In genomic region chr6:144341831-144342527, GRCh38 we compare ENCODE assay signal across 11 cellular contexts. TPM values are rescaled to one million over a fixed set of nuclear protein-coding genes. Genes with fewer than 3 reads are reported as not detected.
DNase-seq lines count a peak whose midpoint lies in the region; ATAC-seq lines count a peak whose summit lies in the region.
"Had no signal": no experiment of that assay in that cellular context is flagged by ENCODE, and none has a peak within 500 bp of the region (broad histone marks: within the 10 kb centered on the region; RNA-seq: fewer than 3 reads in every experiment).

No MANE protein-coding gene starts in this region.

- POLR2A ChIA-PET in naive thymus-derived CD4-positive, alpha-beta T cell (lab: Charles Lee), result interaction anchor here (0.7 to 1.4 kb wide), 5 partner anchors 8 to 277 kb away, joined by 3 to 5 read pairs (median 4); no protein-coding TSS in a partner anchor

- peaks cover 0 to 1% (median 0%) of the 10 kb centered on the region in 11 donors for H3K9me3 Mint-ChIP-seq in naive thymus-derived CD4-positive, alpha-beta T cell
- H3K9me3 Mint-ChIP-seq: nephron progenitor cell had no signal

- DNase-seq in T-helper 17 cell, result no peak
- no peak for DNase-seq in naive thymus-derived CD4-positive, alpha-beta T cell
- DNase-seq in anterior cingulate cortex (lab: John Stamatoyannopoulos, UW), result no peak
- no peak for DNase-seq in NCI-H2171 (lab: John Stamatoyannopoulos, UW)
- no peak for DNase-seq in activated naive CD4-positive, alpha-beta T cell treated with Interleukin-2 at 50 U/mL for 16 hours
- DNase-seq: activated CD4-positive, alpha-beta T cell treated with anti-CD3 and anti-CD28 coated beads, Interleukin-2, amount 50 U/mL, for 1 hour; EL; nephron progenitor cell had no signal

- CTCF ChIA-PET in naive thymus-derived CD4-positive, alpha-beta T cell (lab: Charles Lee), result interaction anchor here (0.6 to 1.0 kb wide), 3 partner anchors 56 to 253 kb away, joined by 3 to 4 read pairs (median 3); no protein-coding TSS in a partner anchor

- H3K27me3 Mint-ChIP-seq in T-helper 17 cell, result no peaks in the 10 kb centered on the region
- no peaks in the 10 kb centered on the region for H3K27me3 Mint-ChIP-seq in naive thymus-derived CD4-positive, alpha-beta T cell

- ATAC-seq in GM18498 (IDR thresholded peaks at IDR 0.05; ENCODE audit: unreplicated experiment) (peak; percentile 49), HG02678 (IDR thresholded peaks at IDR 0.05; ENCODE audit: unreplicated experiment) (peak; percentile 49), T-helper 17 cell (no peak), HG03520 (IDR thresholded peaks at IDR 0.05; ENCODE audit: unreplicated experiment) (no peak)
- ATAC-seq in naive thymus-derived CD4-positive, alpha-beta T cell, result no peak

- no peak overlapping the region for H3K27ac ChIP-seq in naive thymus-derived CD4-positive, alpha-beta T cell (ENCODE audit: low read depth, low read length)

- H3K36me3 Mint-ChIP-seq in T-helper 17 cell (ENCODE audit: low read depth), result peaks cover 2% of the 10 kb centered on the region
- H3K36me3 Mint-ChIP-seq in naive thymus-derived CD4-positive, alpha-beta T cell, result peaks cover 0 to 15% (median 3%) of the 10 kb centered on the region in 5 donors

- peaks cover 42% of the 10 kb centered on the region for H3K4me1 Mint-ChIP-seq in T-helper 17 cell
- H3K4me1 Mint-ChIP-seq in naive thymus-derived CD4-positive, alpha-beta T cell, result peaks cover 67 to 91% (median 79%) of the 10 kb centered on the region in 7 donors

- no peaks in the 10 kb centered on the region for H3K9me3 ChIP-seq in T-helper 17 cell (ENCODE audit: control insufficient read depth, low read length, poor library complexity, severe bottlenecking)
- H3K9me3 ChIP-seq in naive thymus-derived CD4-positive, alpha-beta T cell (ENCODE audit: control insufficient read depth in 2 of 3, low read length in 3 of 3), result no peaks in the 10 kb centered on the region

- H3K4me1 ChIP-seq in naive thymus-derived CD4-positive, alpha-beta T cell (ENCODE audit: control insufficient read depth in 2 of 2, insufficient read depth in 2 of 2, low read length in 2 of 2), result peaks cover 49 to 60% of the 10 kb centered on the region in 2 donors

- H3K4me3 ChIP-seq in naive thymus-derived CD4-positive, alpha-beta T cell (ENCODE audit: low read length), result no peak overlapping the region

- intact Hi-C loops in naive thymus-derived CD4-positive, alpha-beta T cell (cut with micrococcal nuclease), result loop anchor here (2.0 to 10.0 kb wide), 9 partner anchors 35 to 1620 kb away; partner anchors contain the start of genes LTV1 (in 1 of the 2) and SHPRH (in 1 of the 2)

- H3K27ac Mint-ChIP-seq in T-helper 17 cell, result peak overlapping the region; percentile 98
- H3K27ac Mint-ChIP-seq in naive thymus-derived CD4-positive, alpha-beta T cell, result peak overlapping the region in 7 of 9 donors; percentile 10 to 98 (median 87)
- H3K27ac Mint-ChIP-seq: nephron progenitor cell had no signal

- H3K36me3 ChIP-seq in naive thymus-derived CD4-positive, alpha-beta T cell (ENCODE audit: control insufficient read depth in 2 of 3, insufficient read depth in 3 of 3, low read length in 3 of 3), result no peaks in the 10 kb centered on the region

- H3K27me3 ChIP-seq in naive thymus-derived CD4-positive, alpha-beta T cell (ENCODE audit: control insufficient read depth in 2 of 2, insufficient read depth in 2 of 2, low read length in 2 of 2), result no peaks in the 10 kb centered on the region

- H3K4me3 Mint-ChIP-seq in T-helper 17 cell, result peak overlapping the region; percentile 95
- H3K4me3 Mint-ChIP-seq in naive thymus-derived CD4-positive, alpha-beta T cell, result peak overlapping the region in 2 of 10 donors; percentile 96 to 97
- H3K4me3 Mint-ChIP-seq: nephron progenitor cell had no signal

RNA-seq across cellular contexts. Expression of gene UTRN, which starts 56.8 kb away (rescaled TPM):
- 100 to 1,000 TPM; 207 to 232 TPM for total RNA-seq in T-helper 17 cell
- total RNA-seq in naive thymus-derived CD4-positive, alpha-beta T cell, result 100 to 1,000 TPM; 148 to 280 (median 153) TPM
- 10 to 100 TPM; 46.7 to 52.1 TPM for polyA plus RNA-seq in naive thymus-derived CD4-positive, alpha-beta T cell

Comparison
In these comparisons a context has a peak if more than half of its experiments do, and no peak if none do; other contexts are left out.
1. ATAC-seq: peak in GM18498 (single experiment) and HG02678 (single experiment); none in T-helper 17 cell (single experiment), naive thymus-derived CD4-positive, alpha-beta T cell (single experiment) and HG03520 (single experiment).